Comparison of ENCODE assay signal across 9 cellular contexts in the genomic region with DNA sequence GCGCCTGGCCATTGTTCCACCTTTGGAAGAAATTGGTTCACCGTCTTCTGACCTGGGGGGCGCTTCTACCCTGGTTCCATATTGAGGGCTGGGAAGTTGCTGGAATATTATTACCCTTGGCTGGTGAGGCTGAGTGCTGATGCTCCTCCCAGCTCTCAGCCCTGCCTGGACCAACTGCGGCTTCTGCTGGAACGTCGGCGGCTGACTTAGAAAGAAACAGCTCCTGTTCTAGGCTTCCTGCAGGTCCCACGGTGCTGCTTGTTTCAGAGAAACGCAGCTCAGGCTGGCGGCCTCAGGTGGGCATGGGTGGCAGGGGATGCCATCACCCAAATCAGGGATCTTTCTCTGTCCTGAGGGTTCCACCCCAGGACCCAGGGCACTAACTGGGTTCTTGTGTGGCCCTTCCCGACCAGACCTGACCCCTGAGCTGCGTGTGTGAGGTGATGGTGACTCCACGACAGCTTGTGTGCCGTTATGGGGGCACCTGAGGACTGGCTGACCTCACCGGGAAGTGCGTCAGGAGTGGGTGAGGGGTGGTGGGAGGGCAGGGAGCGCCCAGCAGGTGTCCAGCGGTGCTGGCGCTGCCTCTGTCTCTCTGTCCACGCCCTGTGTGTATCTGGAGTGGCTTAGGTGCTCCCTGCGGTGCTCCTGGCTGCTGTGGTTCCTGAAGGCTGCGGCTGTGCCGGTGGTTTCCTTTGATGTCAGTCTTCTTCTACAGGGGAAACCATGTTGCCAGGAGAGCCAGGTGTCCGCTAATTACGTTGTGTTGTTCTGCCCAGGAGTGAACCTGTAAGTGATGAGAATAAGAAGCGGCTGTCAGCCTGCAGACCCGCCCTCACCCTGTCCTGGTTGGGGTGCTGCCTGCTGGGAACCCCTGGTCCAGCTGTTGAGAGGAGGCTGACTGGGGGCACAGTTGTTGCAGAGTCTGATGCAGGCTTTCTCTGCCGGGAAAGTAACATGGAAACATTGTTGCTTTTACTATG. TPM values are rescaled to one million over a fixed set of nuclear protein-coding genes. Genes with fewer than 3 reads are reported as not detected.
A peak's percentile ranks its signal among the peaks of the same experiment; 100 is the strongest.
DNase-seq lines count a peak whose midpoint lies in the region; ATAC-seq and TF ChIP-seq lines count a peak whose summit lies in the region.
"Had no signal": no experiment of that assay in that cellular context is flagged by ENCODE, and none has a peak within 500 bp of the region (broad histone marks: within the 10 kb centered on the region; RNA-seq: fewer than 3 reads in every experiment).

No MANE protein-coding gene starts in this region.

- no peaks in the 10 kb centered on the region for H3K9me3 Mint-ChIP-seq in activated CD8-positive, alpha-beta T cell treated with anti-CD3 and anti-CD28 coated beads for 36 hours
- H3K9me3 Mint-ChIP-seq in endothelial cell (ENCODE audit: unreplicated experiment) = no peaks in the 10 kb centered on the region

- TF ChIP-seq CTCF in activated CD8-positive, alpha-beta T cell treated with anti-CD3 and anti-CD28 coated beads for 36 hours (IDR thresholded peaks at IDR 0.05) = no peak
- no peak for TF ChIP-seq CTCF in endothelial cell (IDR thresholded peaks at IDR 0.05; ENCODE audit: unreplicated experiment)

- peak overlapping the region; percentile 53 for H3K27ac ChIP-seq in stomach smooth muscle (ENCODE audit: low read length)
- H3K27ac ChIP-seq: KMS-11 had no signal

- no peak for ATAC-seq in activated CD8-positive, alpha-beta T cell treated with anti-CD3 and anti-CD28 coated beads for 36 hours
- ATAC-seq in left ventricle myocardium superior (no peak), SK-N-SH treated with all-trans-retinoic acid at 6 μM for 48 hours (no peak)

- no peaks in the 10 kb centered on the region for H3K27me3 Mint-ChIP-seq in activated CD8-positive, alpha-beta T cell treated with anti-CD3 and anti-CD28 coated beads for 36 hours
- H3K27me3 Mint-ChIP-seq in endothelial cell (ENCODE audit: unreplicated experiment) = peaks cover 7% of the 10 kb centered on the region

- H3K27me3 ChIP-seq in stomach smooth muscle (ENCODE audit: control insufficient read depth in 1 of 2, insufficient read depth in 2 of 2, low read length in 2 of 2) = no peaks in the 10 kb centered on the region

- H3K9ac ChIP-seq in stomach smooth muscle (ENCODE audit: low read length in 2 of 2) = peak overlapping the region in 1 of 2 donors; percentile 44
- H3K9ac ChIP-seq: KMS-11 had no signal

- POLR2A ChIA-PET in activated CD8-positive, alpha-beta T cell treated with anti-CD3 and anti-CD28 coated beads for 36 hours (lab: Charles Lee) = interaction anchor here (0.7 to 1.9 kb wide), 6 partner anchors 8 to 194 kb away, joined by 3 to 9 read pairs (median 4); no protein-coding TSS in a partner anchor

- H3K36me3 Mint-ChIP-seq in activated CD8-positive, alpha-beta T cell treated with anti-CD3 and anti-CD28 coated beads for 36 hours (ENCODE audit: low read depth) = peaks cover 21% of the 10 kb centered on the region
- peaks cover 6% of the 10 kb centered on the region for H3K36me3 Mint-ChIP-seq in endothelial cell (ENCODE audit: low read depth, unreplicated experiment)

- H3K4me1 ChIP-seq in stomach smooth muscle (ENCODE audit: control insufficient read depth, insufficient read depth, low read length) = peaks cover 96% of the 10 kb centered on the region

- no peaks in the 10 kb centered on the region for H3K9me3 ChIP-seq in stomach smooth muscle (ENCODE audit: control insufficient read depth in 2 of 2, low read length in 2 of 2)

- DNase-seq in NCI-H2107 treated with DMSO at 0.1 percent for 48 hours (lab: John Stamatoyannopoulos, UW; ENCODE audit: unreplicated experiment) (peak; percentile 5), NCI-H2107 (lab: John Stamatoyannopoulos, UW) (no peak), left ventricle myocardium superior (peak; percentile 39), endothelial cell (ENCODE audit: low spot score) (no peak), dedifferentiated amniotic fluid mesenchymal stem cell (ENCODE audit: extremely low spot score) (no peak)
- DNase-seq in activated CD8-positive, alpha-beta T cell treated with anti-CD3 and anti-CD28 coated beads for 36 hours = peak; percentile 68

- H3K4me3 ChIP-seq in stomach smooth muscle (ENCODE audit: low read length in 2 of 2) = peak overlapping the region; percentile 19 to 61

- intact Hi-C loops in activated CD8-positive, alpha-beta T cell treated with anti-CD3 and anti-CD28 coated beads for 36 hours (cut with micrococcal nuclease) = no loop called here
- intact Hi-C loops in left ventricle myocardium superior (cut with micrococcal nuclease) = no loop called here

- no peaks in the 10 kb centered on the region for H3K36me3 ChIP-seq in stomach smooth muscle (ENCODE audit: control insufficient read depth in 2 of 2, insufficient read depth in 2 of 2, low read length in 2 of 2)

- H3K4me3 Mint-ChIP-seq in activated CD8-positive, alpha-beta T cell treated with anti-CD3 and anti-CD28 coated beads for 36 hours = peak overlapping the region; percentile 7
- no peak overlapping the region for H3K4me3 Mint-ChIP-seq in endothelial cell (ENCODE audit: unreplicated experiment)

- CTCF ChIA-PET in activated CD8-positive, alpha-beta T cell treated with anti-CD3 and anti-CD28 coated beads for 36 hours (lab: Charles Lee) = interaction anchor here (0.8 to 1.5 kb wide), 5 partner anchors 10 to 310 kb away, joined by 3 to 4 read pairs (median 3); no protein-coding TSS in a partner anchor

- H3K27ac Mint-ChIP-seq in activated CD8-positive, alpha-beta T cell treated with anti-CD3 and anti-CD28 coated beads for 36 hours = peak overlapping the region; percentile 67
- H3K27ac Mint-ChIP-seq in endothelial cell (ENCODE audit: unreplicated experiment) = no peak overlapping the region

- peaks cover 82% of the 10 kb centered on the region for H3K4me1 Mint-ChIP-seq in activated CD8-positive, alpha-beta T cell treated with anti-CD3 and anti-CD28 coated beads for 36 hours (ENCODE audit: low read depth)
- H3K4me1 Mint-ChIP-seq in endothelial cell (ENCODE audit: unreplicated experiment) = peaks cover 49% of the 10 kb centered on the region

TF ChIP-seq in SK-N-SH treated with all-trans-retinoic acid at 6 μM for 48 hours, 23 proteins besides CTCF, POLR2A, EP300 and RAD21:
- TF ChIP-seq RARB (CRISPR knock-in tag; IDR thresholded peaks at IDR 0.05) (no peak), TCF4 (CRISPR knock-in tag; IDR thresholded peaks at IDR 0.05; ENCODE audit: borderline replicate concordance) (no peak), ZNF8 (CRISPR knock-in tag; IDR thresholded peaks at IDR 0.05) (no peak), ESRRG (CRISPR knock-in tag; IDR thresholded peaks at IDR 0.05) (no peak), ZC3H10 (CRISPR knock-in tag; IDR thresholded peaks at IDR 0.05) (no peak), ZNF565 (CRISPR knock-in tag; conservative IDR thresholded peaks at IDR 0.05; ENCODE audit: low read depth) (no peak), ZFP3 (CRISPR knock-in tag; IDR thresholded peaks at IDR 0.05) (no peak), OSR1 (CRISPR knock-in tag; IDR thresholded peaks at IDR 0.05) (no peak), ISL1 (CRISPR knock-in tag; IDR thresholded peaks at IDR 0.05) (no peak), CSDC2 (CRISPR knock-in tag; IDR thresholded peaks at IDR 0.05) (no peak), ZFP30 (CRISPR knock-in tag; IDR thresholded peaks at IDR 0.05) (no peak)

RNA-seq across cellular contexts. Expression of gene SKI, which starts 8.9 kb away (rescaled TPM):
- total RNA-seq in activated CD8-positive, alpha-beta T cell treated with anti-CD3 and anti-CD28 coated beads for 36 hours = 10 to 100 TPM; 27.5 to 28.3 TPM
- total RNA-seq in left ventricle myocardium superior (35.3 TPM), endothelial cell (ENCODE audit: unreplicated experiment) (73.3 TPM)

RNA-seq across cellular contexts. Expression of gene FAAP20, which starts 42.4 kb away (rescaled TPM):
- 10 to 100 TPM; 64.7 to 71.7 TPM for total RNA-seq in activated CD8-positive, alpha-beta T cell treated with anti-CD3 and anti-CD28 coated beads for 36 hours
- total RNA-seq in left ventricle myocardium superior = 38.4 TPM
- 118 TPM for total RNA-seq in endothelial cell (ENCODE audit: unreplicated experiment)

Comparison
In these comparisons a context has a peak if more than half of its experiments do, and no peak if none do; other contexts are left out.
1. DNase-seq: peak in NCI-H2107 treated with DMSO at 0.1 percent for 48 hours (single experiment), activated CD8-positive, alpha-beta T cell treated with anti-CD3 and anti-CD28 coated beads for 36 hours (single experiment) and left ventricle myocardium superior (single experiment); none in NCI-H2107 (single experiment), endothelial cell (single experiment) and dedifferentiated amniotic fluid mesenchymal stem cell (single experiment).